ENCODE assay signal across 21 cellular contexts in genomic region chrX:19672211-19672814, GRCh38.
A peak's percentile ranks its signal among the peaks of the same experiment; 100 is the strongest.
DNase-seq lines count a peak whose midpoint lies in the region; ATAC-seq and TF ChIP-seq lines count a peak whose summit lies in the region.
"Had no signal": no experiment of that assay in that cellular context is flagged by ENCODE, and none has a peak within 500 bp of the region (broad histone marks: within the 10 kb centered on the region; RNA-seq: fewer than 3 reads in every experiment).

No MANE protein-coding gene starts in this region.

- H3K27ac Mint-ChIP-seq in Calu3 (ENCODE audit: unreplicated experiment): peak overlapping the region; percentile 99
- H3K27ac Mint-ChIP-seq in HFFc6: peak overlapping the region; percentile 33
- H3K27ac Mint-ChIP-seq: activated CD4-positive, alpha-beta memory T cell treated with anti-CD3 and anti-CD28 coated beads, Interleukin-2, amount 10 ng/mL, durations not matched to agents 7 days and 5 days; activated naive CD4-positive, alpha-beta T cell treated with anti-CD3 and anti-CD28 coated beads, Interleukin-2, amount 50 U/mL, for 72 hours; CD8-positive, alpha-beta T cell; stimulated activated memory B cell treated with anti-CD40 and anti-IgM and Interleukin-4, amounts not matched to agents 10 μg/mL and 1 μg/mL and 100 μg/mL, for 72 hours had no signal

- TF ChIP-seq CTCF in Calu3 (IDR thresholded peaks at IDR 0.05; ENCODE audit: unreplicated experiment) (no peak), HFFc6 (IDR thresholded peaks at IDR 0.05) (no peak)

- BruUV-seq in Calu3 (replicated peaks; lab: Mats Ljungman, UMichigan): no TSS peak

- H3K4me3 Mint-ChIP-seq in Calu3 (ENCODE audit: low read depth, unreplicated experiment): no peak overlapping the region
- H3K4me3 Mint-ChIP-seq in HFFc6: no peak overlapping the region
- H3K4me3 Mint-ChIP-seq: activated CD4-positive, alpha-beta memory T cell treated with anti-CD3 and anti-CD28 coated beads, Interleukin-2, amount 10 ng/mL, durations not matched to agents 7 days and 5 days; activated T-cell treated with anti-CD3 and anti-CD28 coated beads, Interleukin-2, amount 50 U/mL, for 72 hours; CD8-positive, alpha-beta T cell; neural crest cell; stimulated activated memory B cell treated with anti-CD40 and anti-IgM and Interleukin-4, amounts not matched to agents 10 μg/mL and 1 μg/mL and 100 μg/mL, for 72 hours had no signal

- H3K36me3 Mint-ChIP-seq in Calu3 (ENCODE audit: insufficient read depth, unreplicated experiment) (peaks cover 41% of the 10 kb centered on the region), HFFc6 (ENCODE audit: low read depth) (no peaks in the 10 kb centered on the region)

- H3K4me1 Mint-ChIP-seq in Calu3 (ENCODE audit: low read depth, unreplicated experiment) (peaks cover 48% of the 10 kb centered on the region), HFFc6 (ENCODE audit: low read depth) (peaks cover 61% of the 10 kb centered on the region)

- DNase-seq in Calu3 (peak; percentile 15), HFFc6 (no peak), amniotic epithelial cell (ENCODE audit: low read depth) (peak; percentile 31), kidney tubule cell (ENCODE audit: low spot score) (peak; percentile 9), NCI-H2029 treated with DMSO at 0.1 percent for 48 hours (lab: John Stamatoyannopoulos, UW) (no peak)
- DNase-seq: activated CD4-positive, alpha-beta memory T cell treated with anti-CD3 and anti-CD28 coated beads, Interleukin-2, amount 10 ng/mL, durations not matched to agents 7 days and 5 days; activated T-cell treated with anti-CD3 and anti-CD28 coated beads, Interleukin-2, amount 50 U/mL, for 72 hours; CD8-positive, alpha-beta T cell; DMS79; head of caudate nucleus; left ventricle myocardium superior; MM.1S; mucosa of descending colon; OCI-M1; stimulated activated CD4-positive, alpha-beta T cell treated with anti-CD3 and anti-CD28 coated beads, Interleukin-1b, Interleukin-23, amount 100 ng/mL, for 48 hours; WERI-Rb-1 had no signal

- no peak for TF ChIP-seq POLR2A in GM18505 (IDR thresholded peaks at IDR 0.05; ENCODE audit: borderline replicate concordance, extremely low read depth, insufficient read depth, insufficient read length)

- intact Hi-C loops in Calu3 (cut with micrococcal nuclease; ENCODE audit: unreplicated experiment): loop anchor here (5.0 kb wide), 2 partner anchors 85 to 215 kb away; partner anchors contain the start of gene SH3KBP1

- no peak for ATAC-seq in GM18505 (IDR thresholded peaks at IDR 0.05; ENCODE audit: unreplicated experiment)
- ATAC-seq in GM21390 (IDR thresholded peaks at IDR 0.05; ENCODE audit: unreplicated experiment): no peak
- ATAC-seq: activated naive CD4-positive, alpha-beta T cell treated with anti-CD3 and anti-CD28 coated beads, Interleukin-2, amount 50 U/mL, for 72 hours; activated T-cell treated with anti-CD3 and anti-CD28 coated beads, Interleukin-2, amount 50 U/mL, for 72 hours; CD8-positive, alpha-beta T cell; left ventricle myocardium superior; mucosa of descending colon; stimulated activated memory B cell treated with anti-CD40 and anti-IgM and Interleukin-4, amounts not matched to agents 10 μg/mL and 1 μg/mL and 100 μg/mL, for 72 hours had no signal

- CTCF ChIA-PET in Calu3 (lab: Charles Lee): no interaction called here

- H3K9me3 Mint-ChIP-seq in Calu3 (ENCODE audit: low read depth, unreplicated experiment) (no peaks in the 10 kb centered on the region), HFFc6 (no peaks in the 10 kb centered on the region)
- H3K9me3 Mint-ChIP-seq: activated CD4-positive, alpha-beta memory T cell treated with anti-CD3 and anti-CD28 coated beads, Interleukin-2, amount 10 ng/mL, durations not matched to agents 7 days and 5 days; activated naive CD4-positive, alpha-beta T cell treated with anti-CD3 and anti-CD28 coated beads, Interleukin-2, amount 50 U/mL, for 72 hours; activated T-cell treated with anti-CD3 and anti-CD28 coated beads, Interleukin-2, amount 50 U/mL, for 72 hours; CD8-positive, alpha-beta T cell; stimulated activated memory B cell treated with anti-CD40 and anti-IgM and Interleukin-4, amounts not matched to agents 10 μg/mL and 1 μg/mL and 100 μg/mL, for 72 hours had no signal

- H3K27me3 Mint-ChIP-seq in Calu3 (ENCODE audit: unreplicated experiment) (no peaks in the 10 kb centered on the region), HFFc6 (ENCODE audit: insufficient read depth) (peaks cover 5% of the 10 kb centered on the region; the same call in 1 of the 2 replicates)
- H3K27me3 Mint-ChIP-seq: activated CD4-positive, alpha-beta memory T cell treated with anti-CD3 and anti-CD28 coated beads, Interleukin-2, amount 10 ng/mL, durations not matched to agents 7 days and 5 days; stimulated activated memory B cell treated with anti-CD40 and anti-IgM and Interleukin-4, amounts not matched to agents 10 μg/mL and 1 μg/mL and 100 μg/mL, for 72 hours had no signal

Comparison
In these comparisons a context has a peak if more than half of its experiments do, and no peak if none do; other contexts are left out.
1. DNase-seq: peak in Calu3 (single experiment), amniotic epithelial cell (single experiment) and kidney tubule cell (single experiment); none in HFFc6 (single experiment) and NCI-H2029 treated with DMSO at 0.1 percent for 48 hours (single experiment).